ENCODE assay signal across 13 cellular contexts in the genomic region with DNA sequence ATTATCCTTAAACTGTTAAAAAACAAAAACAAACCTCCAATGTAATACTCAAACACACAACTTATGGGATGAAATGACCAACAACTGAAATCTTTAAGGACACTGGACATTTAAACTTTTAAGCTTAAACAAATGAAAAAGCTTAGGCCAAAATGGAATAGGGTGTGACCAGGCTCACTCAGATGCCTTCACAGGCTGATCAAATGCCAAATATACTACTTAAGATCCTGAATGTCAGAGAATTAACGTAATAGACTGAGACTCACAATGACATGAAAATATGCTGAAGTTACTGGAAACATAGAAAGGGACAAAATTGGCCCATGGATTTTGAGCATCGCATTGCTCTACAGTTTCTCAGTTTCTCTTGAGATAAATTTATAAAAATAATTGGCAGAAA.
DNase-seq lines count a peak whose midpoint lies in the region; ATAC-seq and TF ChIP-seq lines count a peak whose summit lies in the region.
"Had no signal": no experiment of that assay in that cellular context is flagged by ENCODE, and none has a peak within 500 bp of the region (broad histone marks: within the 10 kb centered on the region; RNA-seq: fewer than 3 reads in every experiment).

No MANE protein-coding gene starts in this region.

- DNase-seq in RWPE2 (ENCODE audit: low spot score): no peak
- peak; percentile 42 for DNase-seq in fibroblast of the aortic adventitia (ENCODE audit: low read depth)
- DNase-seq in osteoblast (ENCODE audit: insufficient read length, low spot score, missing footprints): no peak
- DNase-seq in SKM-1 treated with dmso at 0.1 percent for 144 hours (lab: John Stamatoyannopoulos, UW; ENCODE audit: unreplicated experiment): no peak
- DNase-seq in caudate nucleus (lab: John Stamatoyannopoulos, UW): no peak
- DNase-seq: AML-193, GOT3 had no signal

- H4K20me1 ChIP-seq in osteoblast (ENCODE audit: insufficient read depth, low read length): no peaks in the 10 kb centered on the region
- H4K20me1 ChIP-seq: BLaER1 had no signal

- H3K4me1 ChIP-seq in ACC112 (ENCODE audit: control insufficient read depth, insufficient read depth, low read length, unreplicated experiment) (peaks cover 51% of the 10 kb centered on the region), RWPE2 (ENCODE audit: insufficient read depth, poor library complexity, severe bottlenecking) (peaks cover 62% of the 10 kb centered on the region), osteoblast (ENCODE audit: insufficient read depth, low read length) (peaks cover 44% of the 10 kb centered on the region)
- H3K4me1 ChIP-seq: BLaER1, HAP-1 had no signal

- no peaks in the 10 kb centered on the region for H3K79me2 ChIP-seq in ACC112 (ENCODE audit: control insufficient read depth, insufficient read depth, low read length, unreplicated experiment)
- H3K79me2 ChIP-seq in osteoblast (ENCODE audit: insufficient read depth, low read length): peaks cover 23% of the 10 kb centered on the region

- TF ChIP-seq CTCF in RWPE2 (IDR thresholded peaks at IDR 0.05; ENCODE audit: poor library complexity, severe bottlenecking) (no peak), fibroblast of the aortic adventitia (IDR thresholded peaks at IDR 0.05; ENCODE audit: insufficient read depth, low read length) (no peak), osteoblast (IDR thresholded peaks at IDR 0.05; ENCODE audit: extremely low read depth, low read depth, low read length) (no peak)

- no peak overlapping the region for H3K4me2 ChIP-seq in osteoblast (ENCODE audit: insufficient read depth, low read length)
- H3K4me2 ChIP-seq: BLaER1 had no signal

- H2AFZ ChIP-seq in ACC112 (ENCODE audit: low read length, unreplicated experiment) (no peak overlapping the region), osteoblast (ENCODE audit: low read length) (no peak overlapping the region)

- H3K9me3 ChIP-seq in RWPE2 (ENCODE audit: severe bottlenecking) (no peaks in the 10 kb centered on the region), osteoblast (ENCODE audit: low read depth, low read length) (no peaks in the 10 kb centered on the region)
- H3K9me3 ChIP-seq: BLaER1, HAP-1 had no signal

- H3K27me3 ChIP-seq in ACC112 (ENCODE audit: insufficient read depth, low read length): no peaks in the 10 kb centered on the region
- H3K27me3 ChIP-seq in RWPE2 (ENCODE audit: insufficient read depth, poor library complexity, severe bottlenecking): no peaks in the 10 kb centered on the region
- no peaks in the 10 kb centered on the region for H3K27me3 ChIP-seq in osteoblast (ENCODE audit: insufficient read depth, low read length)
- H3K27me3 ChIP-seq: BLaER1 had no signal

- ATAC-seq in RWPE2 (ENCODE audit: low read depth) (no peak), HG03135 (IDR thresholded peaks at IDR 0.05; ENCODE audit: unreplicated experiment) (no peak)
- ATAC-seq: HepG2 had no signal

- H3K36me3 ChIP-seq in ACC112 (ENCODE audit: insufficient read depth, low read length) (peaks cover 13% of the 10 kb centered on the region), RWPE2 (ENCODE audit: low read depth) (peaks cover 28% of the 10 kb centered on the region), osteoblast (ENCODE audit: insufficient read depth, low read length) (peaks cover 32% of the 10 kb centered on the region)
- H3K36me3 ChIP-seq: BLaER1, HAP-1 had no signal

- H3K27ac ChIP-seq in ACC112 (ENCODE audit: low read depth, low read length) (peak overlapping the region; percentile 23), RWPE2 (ENCODE audit: poor library complexity, severe bottlenecking) (peak overlapping the region; percentile 100), osteoblast (ENCODE audit: low read depth, low read length) (peak overlapping the region; percentile 90), caudate nucleus (ENCODE audit: low read depth, low read length) (no peak overlapping the region)
- H3K27ac ChIP-seq: 22Rv1, BLaER1 had no signal

- H3K4me3 ChIP-seq in ACC112 (ENCODE audit: low read depth, low read length) (no peak overlapping the region), RWPE2 (ENCODE audit: severe bottlenecking) (no peak overlapping the region), fibroblast of the aortic adventitia (ENCODE audit: low read depth, low read length) (no peak overlapping the region), osteoblast (ENCODE audit: insufficient read depth, low read length) (no peak overlapping the region)
- H3K4me3 ChIP-seq: BLaER1, HAP-1 had no signal
